Comparison of ENCODE assay signal across 8 cellular contexts in the genomic region with DNA sequence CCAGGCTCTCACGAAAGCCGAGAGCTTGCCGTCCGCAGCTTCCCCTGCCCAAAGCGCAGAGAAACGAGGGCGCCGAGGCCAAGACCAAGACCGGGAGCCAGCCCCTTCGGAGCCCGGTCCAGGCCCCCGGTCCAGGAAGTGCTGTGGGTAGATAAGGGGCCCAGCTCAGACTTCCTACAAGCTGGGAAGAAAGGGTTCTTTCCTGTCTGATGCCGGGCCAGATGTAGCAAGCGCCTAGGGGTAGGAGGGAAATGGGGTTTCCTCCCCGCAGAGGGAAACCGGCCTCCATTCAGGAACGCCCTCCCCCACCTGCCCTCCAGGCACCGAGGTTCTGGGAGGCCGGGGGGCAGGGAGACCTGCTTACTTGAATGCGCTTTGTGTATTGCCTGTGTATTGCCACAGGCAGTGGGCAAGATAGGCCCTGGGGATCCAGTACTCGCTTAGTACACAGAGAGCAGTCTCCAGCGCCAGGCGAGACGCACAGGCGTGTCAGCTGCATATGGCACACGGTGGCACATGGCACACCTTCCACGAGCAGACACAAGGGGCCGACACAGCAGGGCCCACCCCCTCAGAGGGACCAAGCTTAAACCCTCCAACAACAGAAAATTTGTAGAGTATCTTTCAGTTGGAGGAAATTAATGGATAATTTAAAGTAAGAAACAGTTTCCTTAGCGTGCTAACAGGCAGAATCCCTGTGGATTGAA. TPM values are rescaled to one million over a fixed set of nuclear protein-coding genes. Genes with fewer than 3 reads are reported as not detected.
DNase-seq lines count a peak whose midpoint lies in the region; ATAC-seq and TF ChIP-seq lines count a peak whose summit lies in the region.

No MANE protein-coding gene starts in this region.

- DNase-seq in GDM1 (lab: John Stamatoyannopoulos, UW) (peak; percentile 95), PC-3 (peak; percentile 23), hepatocyte (ENCODE audit: low spot score) (no peak), GM10248 (ENCODE audit: extremely low spot score) (no peak), NCI-H2227 treated with DMSO at 0.1 percent for 48 hours (lab: John Stamatoyannopoulos, UW) (no peak)
- DNase-seq in activated naive CD4-positive, alpha-beta T cell treated with anti-CD3 and anti-CD28 coated beads, Interleukin-2, amount 50 U/mL, for 72 hours (ENCODE audit: low spot score in 2 of 2), result peak in 1 of 2 donors; percentile 42
- peak; percentile 11 to 35 for DNase-seq in stimulated activated CD4-positive, alpha-beta T cell treated with anti-CD3 and anti-CD28 coated beads, Interleukin-15, amount 100 ng/mL, for 1 hour (ENCODE audit: low read depth in 1 of 2, low spot score in 1 of 2)

- H3K9ac ChIP-seq in PC-3 (ENCODE audit: low read length), result peak overlapping the region; percentile 97

- POLR2A ChIA-PET in PC-3 (lab: Charles Lee; ENCODE audit: unreplicated experiment), result interaction anchor here (0.6 to 1.3 kb wide), 4 partner anchors 12 to 846 kb away, joined by 3 to 5 read pairs (median 4); partner anchors contain the start of gene ACE
- POLR2A ChIA-PET in GM10248 (lab: Yijun Ruan, JAX), result no interaction called here

- peak overlapping the region; percentile 52 to 71 for H3K27ac Mint-ChIP-seq in activated naive CD4-positive, alpha-beta T cell treated with anti-CD3 and anti-CD28 coated beads, Interleukin-2, amount 50 U/mL, for 72 hours

- intact Hi-C loops in PC-3 (cut with micrococcal nuclease), result loop anchor here (1.0 kb wide), 1 partner anchor 32 kb away; no protein-coding TSS in a partner anchor

- no peaks in the 10 kb centered on the region for H3K9me3 Mint-ChIP-seq in activated naive CD4-positive, alpha-beta T cell treated with anti-CD3 and anti-CD28 coated beads, Interleukin-2, amount 50 U/mL, for 72 hours

- H3K9me2 ChIP-seq in PC-3 (replicated peaks; ENCODE audit: low read length) (no peaks in the 10 kb centered on the region), hepatocyte (replicated peaks; ENCODE audit: insufficient read depth) (no peaks in the 10 kb centered on the region)

- H3K4me2 ChIP-seq in PC-3 (ENCODE audit: low read length), result peak overlapping the region; percentile 95
- peak overlapping the region; percentile 94 for H3K4me2 ChIP-seq in hepatocyte

- H2AFZ ChIP-seq in PC-3 (ENCODE audit: low read length) (peak overlapping the region; percentile 92), hepatocyte (peak overlapping the region; percentile 98)

- ATAC-seq in HG03066 (IDR thresholded peaks at IDR 0.05; ENCODE audit: low read depth, unreplicated experiment) (peak; percentile 3), PC-3 (peak; percentile 0; the same call in 1 of the 2 replicates)
- peak; percentile 19 to 50 for ATAC-seq in activated naive CD4-positive, alpha-beta T cell treated with anti-CD3 and anti-CD28 coated beads, Interleukin-2, amount 50 U/mL, for 72 hours

- BruUV-seq in PC-3 (replicated peaks; lab: Mats Ljungman, UMichigan), result TSS peak; percentile 79

- H3K36me3 ChIP-seq in PC-3 (ENCODE audit: low read depth, low read length), result no peaks in the 10 kb centered on the region
- no peaks in the 10 kb centered on the region for H3K36me3 ChIP-seq in hepatocyte (replicated peaks; ENCODE audit: insufficient read depth, low read depth)

- H3K4me3 ChIP-seq in PC-3 (ENCODE audit: low read length) (peak overlapping the region; percentile 93), hepatocyte (no peak overlapping the region)

- H3K79me2 ChIP-seq in PC-3 (ENCODE audit: low read length) (peaks cover 38% of the 10 kb centered on the region), hepatocyte (peaks cover 10% of the 10 kb centered on the region)

- H3K27me3 ChIP-seq in PC-3 (ENCODE audit: low read length) (no peaks in the 10 kb centered on the region), hepatocyte (no peaks in the 10 kb centered on the region)

- no peaks in the 10 kb centered on the region for H3K36me3 Mint-ChIP-seq in activated naive CD4-positive, alpha-beta T cell treated with anti-CD3 and anti-CD28 coated beads, Interleukin-2, amount 50 U/mL, for 72 hours

- H3F3A ChIP-seq in PC-3 (ENCODE audit: low read length, unreplicated experiment), result no peaks in the 10 kb centered on the region

- no peak for TF ChIP-seq CTCF in PC-3 (conservative IDR thresholded peaks at IDR 0.05; ENCODE audit: low read depth, low read length)
- no peak for TF ChIP-seq CTCF in hepatocyte (IDR thresholded peaks at IDR 0.05; ENCODE audit: poor library complexity)
- no peak for TF ChIP-seq CTCF in GM10248 (IDR thresholded peaks at IDR 0.05; ENCODE audit: control extremely low read depth, extremely low read depth, low read depth, missing control alignments)

- H4K20me1 ChIP-seq in PC-3 (ENCODE audit: low read length), result no peaks in the 10 kb centered on the region
- H4K20me1 ChIP-seq in hepatocyte (ENCODE audit: insufficient read depth, poor library complexity, severe bottlenecking), result no peaks in the 10 kb centered on the region

- 56% methylated on average over 29 of the region's 29 CpGs for WGBS in hepatocyte (ENCODE audit: low lambda C conversion rate, missing lambda C conversion rate)

- H3K9me3 ChIP-seq in PC-3 (ENCODE audit: low read length) (no peaks in the 10 kb centered on the region), hepatocyte (ENCODE audit: low read depth) (no peaks in the 10 kb centered on the region)

- CTCF ChIA-PET in PC-3 (lab: Charles Lee), result interaction anchor here (1.0 to 5.6 kb wide), 2 partner anchors 30 to 32 kb away, joined by 5 to 38 read pairs; partner anchors contain the start of gene ACE
- CTCF ChIA-PET in GM10248 (lab: Yijun Ruan, JAX), result interaction anchor here (0.6 to 3.1 kb wide), 11 partner anchors 9 to 1273 kb away, joined by 3 to 15 read pairs (median 4); no protein-coding TSS in a partner anchor

- H3K4me1 ChIP-seq in PC-3 (ENCODE audit: insufficient read depth, low read length), result peaks cover 41% of the 10 kb centered on the region
- H3K4me1 ChIP-seq in hepatocyte (ENCODE audit: insufficient read depth), result peaks cover 21% of the 10 kb centered on the region

- H3K27ac ChIP-seq in PC-3 (ENCODE audit: low read length) (peak overlapping the region; percentile 91), hepatocyte (peak overlapping the region; percentile 77)

RNA-seq across cellular contexts. Expression of gene CYB561, which starts 1.0 kb away (rescaled TPM):
- total RNA-seq in PC-3 (2014; rRNA removed) (125 and 145 TPM in 2 replicates), hepatocyte (12.9 and 15.1 TPM in 2 replicates)
- total RNA-seq in activated naive CD4-positive, alpha-beta T cell treated with anti-CD3 and anti-CD28 coated beads, Interleukin-2, amount 50 U/mL, for 72 hours, result 1 to 10 TPM in 1 of 2 donors, under 1 TPM in 1; 0.27 to 2.7 TPM
- polyA plus RNA-seq in hepatocyte, result 20.2 and 20.6 TPM in 2 replicates

RNA-seq across cellular contexts. Expression of gene ACE, which starts 29.7 kb away (rescaled TPM):
- total RNA-seq in PC-3 (2014; rRNA removed) (8.7 and 9.1 TPM in 2 replicates), hepatocyte (4.2 and 8.0 TPM in 2 replicates)
- total RNA-seq in activated naive CD4-positive, alpha-beta T cell treated with anti-CD3 and anti-CD28 coated beads, Interleukin-2, amount 50 U/mL, for 72 hours, result under 1 TPM; 0.39 to 0.66 TPM
- 7.2 and 9.5 TPM in 2 replicates for polyA plus RNA-seq in hepatocyte

Comparison
In these comparisons a context has a peak if more than half of its experiments do, and no peak if none do; other contexts are left out.
1. DNase-seq: peak in GDM1 (single experiment), PC-3 (single experiment) and stimulated activated CD4-positive, alpha-beta T cell treated with anti-CD3 and anti-CD28 coated beads, Interleukin-15, amount 100 ng/mL, for 1 hour (2 of 2); none in hepatocyte (single experiment), GM10248 (single experiment) and NCI-H2227 treated with DMSO at 0.1 percent for 48 hours (single experiment).
2. Peak in every context shown above with its lines, with median percentiles within 50 percentile points of each other: ATAC-seq.